1 cellular context compared by ENCODE assay signal in the genomic region with DNA sequence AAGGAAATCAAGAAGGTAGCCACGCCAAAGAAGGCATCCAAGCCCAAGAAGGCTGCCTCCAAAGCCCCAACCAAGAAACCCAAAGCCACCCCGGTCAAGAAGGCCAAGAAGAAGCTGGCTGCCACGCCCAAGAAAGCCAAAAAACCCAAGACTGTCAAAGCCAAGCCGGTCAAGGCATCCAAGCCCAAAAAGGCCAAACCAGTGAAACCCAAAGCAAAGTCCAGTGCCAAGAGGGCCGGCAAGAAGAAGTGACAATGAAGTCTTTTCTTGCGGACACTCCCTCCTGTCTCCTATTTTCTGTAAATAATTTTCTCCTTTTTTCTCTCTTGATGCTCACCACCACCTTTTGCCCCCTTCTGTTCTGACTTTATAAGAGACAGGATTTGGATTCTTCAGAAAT.
TF ChIP-seq lines count a peak whose summit lies in the region.

No MANE protein-coding gene starts in this region.

TF ChIP-seq in K562, 482 proteins besides CTCF, POLR2A, EP300 and RAD21:
- 0 out of 2 replicates have a peak, but pooled peaks have one; percentile 4 for TF ChIP-seq RBFOX2 (IDR thresholded peaks at IDR 0.05; ENCODE audit: low read depth, low read length)
- TF ChIP-seq TBP (optimal IDR thresholded peaks at IDR 0.05; ENCODE audit: low read depth, low read length): peak; percentile 16
- no peak for TF ChIP-seq ZNF431 (CRISPR knock-in tag; IDR thresholded peaks at IDR 0.05)
